In the genomic region with DNA sequence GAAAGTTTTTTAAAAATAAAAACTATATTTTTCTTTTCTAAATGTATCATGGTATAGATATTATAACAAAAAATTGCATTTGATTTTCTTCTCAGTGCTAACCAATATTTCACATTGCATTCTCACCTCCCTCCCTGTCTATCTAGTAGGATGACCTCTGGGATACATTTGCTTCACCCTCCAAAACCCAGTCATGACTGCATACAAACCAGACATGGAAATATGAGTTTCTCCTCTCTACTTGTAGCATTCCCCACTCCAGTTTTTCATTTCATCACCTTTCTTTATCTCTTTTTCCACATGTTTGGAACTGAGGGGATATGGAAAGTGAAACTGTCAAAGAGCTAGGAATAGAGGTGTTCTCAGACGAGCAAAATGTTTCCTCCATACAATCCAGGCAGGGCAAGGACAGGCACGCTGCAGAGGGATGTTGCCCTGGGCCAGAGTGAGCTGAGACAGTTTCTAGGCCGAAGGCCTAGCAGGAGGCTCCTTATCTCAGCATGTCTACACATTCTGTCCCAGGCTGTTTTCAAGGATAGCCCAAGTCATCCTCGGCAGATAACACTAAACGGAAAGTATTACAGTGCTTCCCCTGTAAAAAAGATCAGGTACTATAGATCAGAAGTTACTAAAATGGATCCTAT, we compare ENCODE assay signal across 11 cellular contexts. TPM values are rescaled to one million over a fixed set of nuclear protein-coding genes. Genes with fewer than 3 reads are reported as not detected.
DNase-seq lines count a peak whose midpoint lies in the region; TF ChIP-seq lines count a peak whose summit lies in the region.
"Had no signal": no experiment of that assay in that cellular context is flagged by ENCODE, and none has a peak within 500 bp of the region (broad histone marks: within the 10 kb centered on the region; RNA-seq: fewer than 3 reads in every experiment).

No MANE protein-coding gene starts in this region.

- no peak for TF ChIP-seq CTCF in GM12865 (IDR thresholded peaks at IDR 0.05; ENCODE audit: insufficient read depth, low read depth, low read length, missing control alignments)
- TF ChIP-seq CTCF in right atrium auricular region (IDR thresholded peaks at IDR 0.05), result no peak
- TF ChIP-seq CTCF in sigmoid colon (IDR thresholded peaks at IDR 0.05), result no peak

- H3K4me1 ChIP-seq in adipocyte (ENCODE audit: control insufficient read depth, insufficient read depth, low read length) (peaks cover 15% of the 10 kb centered on the region), right atrium auricular region (peaks cover 0 to 75% of the 10 kb centered on the region in 2 donors), sigmoid colon (peaks cover 0 to 42% (median 28%) of the 10 kb centered on the region in 4 donors)

- TF ChIP-seq EP300 in sigmoid colon (IDR thresholded peaks at IDR 0.05), result no peak

- H3K36me3 ChIP-seq in adipocyte (ENCODE audit: control insufficient read depth, insufficient read depth, low read length, severe bottlenecking) (no peaks in the 10 kb centered on the region), right atrium auricular region (no peaks in the 10 kb centered on the region), sigmoid colon (no peaks in the 10 kb centered on the region)

- no peaks in the 10 kb centered on the region for H3K9me3 ChIP-seq in adipocyte (ENCODE audit: control insufficient read depth, low read length)
- H3K9me3 ChIP-seq in right atrium auricular region, result no peaks in the 10 kb centered on the region
- no peaks in the 10 kb centered on the region for H3K9me3 ChIP-seq in sigmoid colon

- no peak for TF ChIP-seq POLR2A in sigmoid colon (IDR thresholded peaks at IDR 0.05)

- peak overlapping the region; percentile 83 to 84 for H3K27ac ChIP-seq in right atrium auricular region
- peak overlapping the region; percentile 78 to 85 (median 80) for H3K27ac ChIP-seq in sigmoid colon
- H3K27ac ChIP-seq: KMS-11 had no signal

- H3K9ac ChIP-seq in adipocyte (ENCODE audit: low read length), result peak overlapping the region; percentile 69
- H3K9ac ChIP-seq: KMS-11 had no signal

- 61 to 70% methylated on average over 5 of the region's 5 CpGs for WGBS in sigmoid colon, 2 donors

- H3K27me3 ChIP-seq in adipocyte (replicated peaks; ENCODE audit: control insufficient read depth, insufficient read depth, low read length) (no peaks in the 10 kb centered on the region), right atrium auricular region (no peaks in the 10 kb centered on the region), sigmoid colon (no peaks in the 10 kb centered on the region)

- H3K4me3 ChIP-seq in GM12865 (ENCODE audit: low read depth, low read length) (peak overlapping the region; percentile 40), adipocyte (ENCODE audit: low read length) (peak overlapping the region; percentile 64), right atrium auricular region (peak overlapping the region in 1 of 2 donors; percentile 35), sigmoid colon (peak overlapping the region; percentile 11 to 37 (median 26))

- intact Hi-C loops in sigmoid colon (cut with DNase I), result loop anchor here (2.0 kb wide), 1 partner anchor 46 kb away; a partner anchor contains a TSS

- DNase-seq in GM12865 (ENCODE audit: low read depth), result no peak
- peak; percentile 30 for DNase-seq in adipocyte (ENCODE audit: low read depth)
- DNase-seq in right atrium auricular region (ENCODE audit: low spot score), result peak; percentile 74
- no peak for DNase-seq in sigmoid colon
- no peak for DNase-seq in retina
- no peak for DNase-seq in NCI-H1417 treated with DMSO at 0.1 percent for 48 hours (lab: John Stamatoyannopoulos, UW)
- no peak for DNase-seq in NCI-H82 treated with DMSO at 0.1 percent for 48 hours (lab: John Stamatoyannopoulos, UW; ENCODE audit: unreplicated experiment)
- no peak for DNase-seq in cerebellar nuclear complex (lab: John Stamatoyannopoulos, UW)
- DNase-seq: activated naive CD4-positive, alpha-beta T cell treated with anti-CD3 and anti-CD28 coated beads, Interleukin-2, amount 50 U/mL, for 16 hours; DMS153 had no signal

RNA-seq across cellular contexts. Expression of a gene that starts 46.7 kb away (rescaled TPM):
- total RNA-seq in right atrium auricular region (10 to 100 TPM; 36.1 to 57.5 TPM), sigmoid colon (10 to 100 TPM; 32.1 to 51.4 (median 40.2) TPM)
- polyA plus RNA-seq in sigmoid colon, result 10 to 100 TPM in 1 of 3 donors, 1 to 10 TPM in 2; 2.8 to 14.9 (median 9.0) TPM

Comparison
In these comparisons a context has a peak if more than half of its experiments do, and no peak if none do; other contexts are left out.
1. DNase-seq: peak in adipocyte (single experiment) and right atrium auricular region (single experiment); none in GM12865 (single experiment), sigmoid colon (single experiment), retina (single experiment), NCI-H1417 treated with DMSO at 0.1 percent for 48 hours (single experiment), NCI-H82 treated with DMSO at 0.1 percent for 48 hours (single experiment) and cerebellar nuclear complex (0 of 2).